Comparison of ENCODE assay signal across 29 cellular contexts in genomic region chr13:91470084-91470621, GRCh38.
DNase-seq lines count a peak whose midpoint lies in the region; ATAC-seq and TF ChIP-seq lines count a peak whose summit lies in the region.
"Had no signal": no experiment of that assay in that cellular context is flagged by ENCODE, and none has a peak within 500 bp of the region (broad histone marks: within the 10 kb centered on the region; RNA-seq: fewer than 3 reads in every experiment).

No MANE protein-coding gene starts in this region.

- no peaks in the 10 kb centered on the region for H3K36me3 ChIP-seq in neural cell (ENCODE audit: insufficient read depth, low read length)
- H3K36me3 ChIP-seq: BE2C; BLaER1; BLaER1 treated with 17β-estradiol and CSF1 and Interleukin-3, amounts not matched to agents 10 nM and 100 nM had no signal

- H4K20me1 ChIP-seq in neural cell (ENCODE audit: insufficient read depth), result no peaks in the 10 kb centered on the region
- H4K20me1 ChIP-seq: BLaER1; BLaER1 treated with 17β-estradiol and CSF1 and Interleukin-3, amounts not matched to agents 10 nM and 100 nM had no signal

- DNase-seq in NCI-H526 treated with DMSO at 0.1 percent for 48 hours (lab: John Stamatoyannopoulos, UW) (peak; percentile 51), NCI-H128 (lab: John Stamatoyannopoulos, UW; ENCODE audit: unreplicated experiment) (no peak)
- DNase-seq: 8988T; ACHN; AML-193; BE2C; C1 segment of cervical spinal cord; Caco-2; Calu3; CD4-positive, alpha-beta memory T cell; CD4-positive, alpha-beta T cell; CD4-positive, CD25-positive, alpha-beta regulatory T cell; CD8-positive, alpha-beta memory T cell; CD8-positive, alpha-beta T cell; COR-L47; DMS 273 treated with DMSO at 0.1 percent for 48 hours; DMS153; DMS53; DMS79; DMS79 treated with DMSO at 0.1 percent for 48 hours; DND-41; EL had no signal

- ATAC-seq in GM18502 (IDR thresholded peaks at IDR 0.05; ENCODE audit: poor library complexity, unreplicated experiment), result no peak
- ATAC-seq: A549; CD8-positive, alpha-beta T cell had no signal

- peak overlapping the region; percentile 61 for H3K27ac ChIP-seq in neural cell (ENCODE audit: low read length)
- H3K27ac ChIP-seq: 22Rv1; A549; BLaER1; BLaER1 treated with 17β-estradiol and CSF1 and Interleukin-3, amounts not matched to agents 10 nM and 100 nM; C4-2B had no signal

- H3K9me2 ChIP-seq in neural cell (ENCODE audit: insufficient read depth, low read length), result no peaks in the 10 kb centered on the region

- H3F3A ChIP-seq in neural cell (ENCODE audit: insufficient read depth, low read length, poor library complexity, severe bottlenecking), result no peaks in the 10 kb centered on the region

- H3K79me2 ChIP-seq in neural cell (replicated peaks; ENCODE audit: insufficient read depth, low read length), result no peaks in the 10 kb centered on the region

- no peak overlapping the region for H3K4me2 ChIP-seq in neural cell (ENCODE audit: low read length)
- H3K4me2 ChIP-seq: A549, BLaER1 had no signal

- no peak overlapping the region for H2AFZ ChIP-seq in neural cell (ENCODE audit: low read depth, low read length)

- no peak for TF ChIP-seq CTCF in neural cell (IDR thresholded peaks at IDR 0.05; ENCODE audit: poor library complexity, severe bottlenecking)

- peak overlapping the region; percentile 42 for H3K4me3 ChIP-seq in neural cell (ENCODE audit: low read length)
- H3K4me3 ChIP-seq: A549; BLaER1; BLaER1 treated with 17β-estradiol and CSF1 and Interleukin-3, amounts not matched to agents 10 nM and 100 nM had no signal

- H3K9ac ChIP-seq in neural cell (ENCODE audit: low read length), result peak overlapping the region; percentile 18
- H3K9ac ChIP-seq: BLaER1; BLaER1 treated with 17β-estradiol and CSF1 and Interleukin-3, amounts not matched to agents 10 nM and 100 nM had no signal

- H3K27me3 ChIP-seq in neural cell (ENCODE audit: insufficient read depth, low read depth, low read length), result no peaks in the 10 kb centered on the region
- H3K27me3 ChIP-seq: BE2C; BLaER1; BLaER1 treated with 17β-estradiol and CSF1 and Interleukin-3, amounts not matched to agents 10 nM and 100 nM had no signal

- TF ChIP-seq RAD21 in neural cell (conservative IDR thresholded peaks at IDR 0.05), result no peak

- H3K9me3 ChIP-seq in neural cell (ENCODE audit: low read length), result no peaks in the 10 kb centered on the region
- H3K9me3 ChIP-seq: A549; BE2C; BLaER1; BLaER1 treated with 17β-estradiol and CSF1 and Interleukin-3, amounts not matched to agents 10 nM and 100 nM; Caco-2 had no signal

- TF ChIP-seq EP300 in neural cell (conservative IDR thresholded peaks at IDR 0.05; ENCODE audit: poor library complexity, severe bottlenecking), result peak; percentile 87

TF ChIP-seq in neural cell, 6 proteins besides CTCF, POLR2A, EP300 and RAD21:
- no peak for TF ChIP-seq MXI1 (conservative IDR thresholded peaks at IDR 0.05; ENCODE audit: poor library complexity, severe bottlenecking)
- TF ChIP-seq, protein P1, sequence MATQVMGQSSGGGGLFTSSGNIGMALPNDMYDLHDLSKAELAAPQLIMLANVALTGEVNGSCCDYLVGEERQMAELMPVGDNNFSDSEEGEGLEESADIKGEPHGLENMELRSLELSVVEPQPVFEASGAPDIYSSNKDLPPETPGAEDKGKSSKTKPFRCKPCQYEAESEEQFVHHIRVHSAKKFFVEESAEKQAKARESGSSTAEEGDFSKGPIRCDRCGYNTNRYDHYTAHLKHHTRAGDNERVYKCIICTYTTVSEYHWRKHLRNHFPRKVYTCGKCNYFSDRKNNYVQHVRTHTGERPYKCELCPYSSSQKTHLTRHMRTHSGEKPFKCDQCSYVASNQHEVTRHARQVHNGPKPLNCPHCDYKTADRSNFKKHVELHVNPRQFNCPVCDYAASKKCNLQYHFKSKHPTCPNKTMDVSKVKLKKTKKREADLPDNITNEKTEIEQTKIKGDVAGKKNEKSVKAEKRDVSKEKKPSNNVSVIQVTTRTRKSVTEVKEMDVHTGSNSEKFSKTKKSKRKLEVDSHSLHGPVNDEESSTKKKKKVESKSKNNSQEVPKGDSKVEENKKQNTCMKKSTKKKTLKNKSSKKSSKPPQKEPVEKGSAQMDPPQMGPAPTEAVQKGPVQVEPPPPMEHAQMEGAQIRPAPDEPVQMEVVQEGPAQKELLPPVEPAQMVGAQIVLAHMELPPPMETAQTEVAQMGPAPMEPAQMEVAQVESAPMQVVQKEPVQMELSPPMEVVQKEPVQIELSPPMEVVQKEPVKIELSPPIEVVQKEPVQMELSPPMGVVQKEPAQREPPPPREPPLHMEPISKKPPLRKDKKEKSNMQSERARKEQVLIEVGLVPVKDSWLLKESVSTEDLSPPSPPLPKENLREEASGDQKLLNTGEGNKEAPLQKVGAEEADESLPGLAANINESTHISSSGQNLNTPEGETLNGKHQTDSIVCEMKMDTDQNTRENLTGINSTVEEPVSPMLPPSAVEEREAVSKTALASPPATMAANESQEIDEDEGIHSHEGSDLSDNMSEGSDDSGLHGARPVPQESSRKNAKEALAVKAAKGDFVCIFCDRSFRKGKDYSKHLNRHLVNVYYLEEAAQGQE (IDR thresholded peaks at IDR 0.05; ENCODE audit: borderline replicate concordance), result peak; percentile 99
- no peak for TF ChIP-seq SMC3 (conservative IDR thresholded peaks at IDR 0.05; ENCODE audit: poor library complexity)
- TF ChIP-seq POLR2AphosphoS5 (IDR thresholded peaks at IDR 0.05), result peak; percentile 52
- TF ChIP-seq TAF1 (IDR thresholded peaks at IDR 0.05; ENCODE audit: low read depth), result no peak
